In genomic region chr12:124603143-124603542, GRCh38 we compare ENCODE assay signal across 21 cellular contexts. TPM values are rescaled to one million over a fixed set of nuclear protein-coding genes. Genes with fewer than 3 reads are reported as not detected.
DNase-seq lines count a peak whose midpoint lies in the region; ATAC-seq and TF ChIP-seq lines count a peak whose summit lies in the region.
"Had no signal": no experiment of that assay in that cellular context is flagged by ENCODE, and none has a peak within 500 bp of the region (broad histone marks: within the 10 kb centered on the region; RNA-seq: fewer than 3 reads in every experiment).

No MANE protein-coding gene starts in this region.

- H3K9me3 Mint-ChIP-seq in stimulated activated memory B cell treated with anti-CD40 and anti-IgM and Interleukin-4, amounts not matched to agents 10 μg/mL and 1 μg/mL and 100 μg/mL, for 72 hours, result peaks cover 2% of the 10 kb centered on the region
- H3K9me3 Mint-ChIP-seq in activated naive CD8-positive, alpha-beta T cell treated with anti-CD3 and anti-CD28 coated beads, Interleukin-2, amount 50 U/mL, for 24 hours, result no peaks in the 10 kb centered on the region
- H3K9me3 Mint-ChIP-seq: natural killer cell had no signal

- peak overlapping the region; percentile 74 for H2AK9ac ChIP-seq in IMR-90 (replicated peaks; ENCODE audit: low read depth, low read length, poor library complexity)

- H4K5ac ChIP-seq in IMR-90 (ENCODE audit: low read depth, low read length), result no peak overlapping the region

- no peaks in the 10 kb centered on the region for H3K36me3 ChIP-seq in IMR-90 (ENCODE audit: control insufficient read depth, insufficient read depth, low read length)
- H3K36me3 ChIP-seq: adrenal gland, thyroid gland, WERI-Rb-1 had no signal

- no peak overlapping the region for H2BK5ac ChIP-seq in IMR-90 (ENCODE audit: low read depth, low read length, poor library complexity, severe bottlenecking)

- no peak overlapping the region for H3K27ac ChIP-seq in IMR-90 (ENCODE audit: insufficient read depth, low read length)
- H3K27ac ChIP-seq: thyroid gland, WERI-Rb-1 had no signal

- dilution Hi-C loops in IMR-90 (cut with HindIII; ENCODE audit: low sequenced_read_pairs, unreplicated experiment), result no loop called here

- no peak for TF ChIP-seq CTCF in IMR-90 (conservative IDR thresholded peaks at IDR 0.05; ENCODE audit: low read depth, low read length)

- H2AK5ac ChIP-seq in IMR-90 (ENCODE audit: low read depth, low read length), result no peak overlapping the region

- H3K14ac ChIP-seq in IMR-90 (replicated peaks; ENCODE audit: low read depth, low read length), result no peak overlapping the region

- H3K56ac ChIP-seq in IMR-90 (ENCODE audit: extremely low read depth, insufficient read depth, low read length), result no peak overlapping the region

- H4K20me1 ChIP-seq in IMR-90 (ENCODE audit: insufficient read depth, low read length), result no peaks in the 10 kb centered on the region

- BruUV-seq in IMR-90 (replicated peaks; lab: Mats Ljungman, UMichigan), result no TSS peak

- WGBS in IMR-90 (ENCODE audit: extremely low coverage in 2 of 2, insufficient read length in 1 of 2), 2 experiments, result 49% methylated on average over 4 of the region's 9 CpGs; no CpG with 5 or more reads in 1 of the 2 experiments

- no peak overlapping the region for H4K91ac ChIP-seq in IMR-90 (ENCODE audit: insufficient read depth, low read depth, low read length)

- H3K27me3 ChIP-seq in IMR-90 (ENCODE audit: control insufficient read depth, insufficient read depth, low read length), result no peaks in the 10 kb centered on the region; the same call in 1 of the 2 replicates
- H3K27me3 ChIP-seq: adrenal gland, thyroid gland had no signal

- no peaks in the 10 kb centered on the region for H3K9me1 ChIP-seq in IMR-90 (ENCODE audit: insufficient read depth, low read length)

- no peak overlapping the region for H3K4me3 Mint-ChIP-seq in stimulated activated memory B cell treated with anti-CD40 and anti-IgM and Interleukin-4, amounts not matched to agents 10 μg/mL and 1 μg/mL and 100 μg/mL, for 72 hours
- no peak overlapping the region for H3K4me3 Mint-ChIP-seq in activated naive CD8-positive, alpha-beta T cell treated with anti-CD3 and anti-CD28 coated beads, Interleukin-2, amount 50 U/mL, for 24 hours
- H3K4me3 Mint-ChIP-seq: natural killer cell, T-helper 17 cell had no signal

- H2BK15ac ChIP-seq in IMR-90 (ENCODE audit: low read depth, low read length), result no peak overlapping the region

- no peak overlapping the region for H2BK120ac ChIP-seq in IMR-90 (ENCODE audit: low read depth, low read length)

- no peaks in the 10 kb centered on the region for H3K79me1 ChIP-seq in IMR-90 (ENCODE audit: low read depth in 1 of 2, low read length in 2 of 2)

- H2AFZ ChIP-seq in IMR-90 (replicated peaks; ENCODE audit: low read length, poor library complexity), result peak overlapping the region; percentile 46

- no peaks in the 10 kb centered on the region for H3K36me3 Mint-ChIP-seq in stimulated activated memory B cell treated with anti-CD40 and anti-IgM and Interleukin-4, amounts not matched to agents 10 μg/mL and 1 μg/mL and 100 μg/mL, for 72 hours
- peaks cover 1% of the 10 kb centered on the region for H3K36me3 Mint-ChIP-seq in activated naive CD8-positive, alpha-beta T cell treated with anti-CD3 and anti-CD28 coated beads, Interleukin-2, amount 50 U/mL, for 24 hours (ENCODE audit: low read depth)
- H3K36me3 Mint-ChIP-seq: natural killer cell had no signal

- no peaks in the 10 kb centered on the region; the same call in 1 of the 2 replicates for H3K4me1 ChIP-seq in IMR-90 (ENCODE audit: control insufficient read depth, insufficient read depth, low read length)
- H3K4me1 ChIP-seq: thyroid gland had no signal

- TF ChIP-seq POLR2A in IMR-90 (IDR thresholded peaks at IDR 0.05; ENCODE audit: low read depth, low read length), result no peak

- DNase-seq in IMR-90, result no peak
- DNase-seq in SK-N-DZ (ENCODE audit: low spot score), result peak; percentile 90
- no peak for DNase-seq in left lobe of liver (ENCODE audit: low spot score)
- no peak for DNase-seq in activated CD4-positive, alpha-beta T cell treated with anti-CD3 and anti-CD28 coated beads for 4 hours
- DNase-seq in activated naive CD8-positive, alpha-beta T cell treated with anti-CD3 and anti-CD28 coated beads, Interleukin-2, amount 50 U/mL, for 24 hours, result no peak
- no peak for DNase-seq in NAMALWA (ENCODE audit: low spot score)
- DNase-seq: activated CD4-positive, alpha-beta T cell treated with anti-CD3 and anti-CD28 coated beads, Interleukin-2, amount 50 U/mL, for 4 hours; activated effector memory CD4-positive, alpha-beta T cell treated with anti-CD3 and anti-CD28 coated beads, Interleukin-2, amount 50 U/mL, for 16 hours; COR-L47; dermis blood vessel endothelial cell; EL; natural killer cell; OCI-M1; stimulated activated CD4-positive, alpha-beta T cell treated with anti-CD3 and anti-CD28 coated beads, Interleukin-2, amount 100 ng/mL, for 24 hours; stimulated activated naive CD4-positive, alpha-beta T cell; T-helper 17 cell; thyroid gland; WERI-Rb-1 had no signal

- H3K23ac ChIP-seq in IMR-90 (ENCODE audit: low read depth, low read length), result no peak overlapping the region

- no peak overlapping the region for H4K8ac ChIP-seq in IMR-90 (ENCODE audit: low read depth in 2 of 2, low read length in 2 of 2)

- ATAC-seq in IMR-90 (ENCODE audit: low read depth) (no peak), left lobe of liver (peak; percentile 28)
- ATAC-seq in stimulated activated memory B cell treated with anti-CD40 and anti-IgM and Interleukin-4, amounts not matched to agents 10 μg/mL and 1 μg/mL and 100 μg/mL, for 72 hours, result no peak
- ATAC-seq in activated naive CD8-positive, alpha-beta T cell treated with anti-CD3 and anti-CD28 coated beads, Interleukin-2, amount 50 U/mL, for 24 hours, result no peak
- ATAC-seq: HCT116, natural killer cell, T-helper 17 cell had no signal

- H2BK20ac ChIP-seq in IMR-90 (ENCODE audit: low read depth, low read length), result no peak overlapping the region

- CTCF ChIA-PET in IMR-90 (lab: Yijun Ruan, JAX), result interaction anchor here (0.6 kb wide), 1 partner anchor 106 kb away, joined by 3 read pairs; no protein-coding TSS in a partner anchor

- H3K27me3 Mint-ChIP-seq in stimulated activated memory B cell treated with anti-CD40 and anti-IgM and Interleukin-4, amounts not matched to agents 10 μg/mL and 1 μg/mL and 100 μg/mL, for 72 hours, result peaks cover 7% of the 10 kb centered on the region
- H3K27me3 Mint-ChIP-seq in activated naive CD8-positive, alpha-beta T cell treated with anti-CD3 and anti-CD28 coated beads, Interleukin-2, amount 50 U/mL, for 24 hours, result peaks cover 14% of the 10 kb centered on the region

- peak overlapping the region; percentile 14 for H3K27ac Mint-ChIP-seq in stimulated activated memory B cell treated with anti-CD40 and anti-IgM and Interleukin-4, amounts not matched to agents 10 μg/mL and 1 μg/mL and 100 μg/mL, for 72 hours
- no peak overlapping the region for H3K27ac Mint-ChIP-seq in activated naive CD8-positive, alpha-beta T cell treated with anti-CD3 and anti-CD28 coated beads, Interleukin-2, amount 50 U/mL, for 24 hours
- H3K27ac Mint-ChIP-seq: natural killer cell, T-helper 17 cell had no signal

- H3K4me3 ChIP-seq in IMR-90 (ENCODE audit: insufficient read depth, low read depth, low read length), result no peak overlapping the region
- H3K4me3 ChIP-seq: adrenal gland, thyroid gland had no signal

- POLR2A ChIA-PET in IMR-90 (lab: Charles Lee; ENCODE audit: unreplicated experiment), result no interaction called here

- no peak overlapping the region; the same call in 1 of the 2 replicates for H3K18ac ChIP-seq in IMR-90 (ENCODE audit: low read depth, low read length)

- intact Hi-C loops in IMR-90 (cut with micrococcal nuclease), result no loop called here

- TF ChIP-seq RAD21 in IMR-90 (IDR thresholded peaks at IDR 0.05; ENCODE audit: low read length), result no peak

- no peak overlapping the region for H3K9ac ChIP-seq in IMR-90 (ENCODE audit: low read depth, low read length)

- H3K4ac ChIP-seq in IMR-90 (ENCODE audit: low read depth, low read length), result no peak overlapping the region

- H3K4me1 Mint-ChIP-seq in stimulated activated memory B cell treated with anti-CD40 and anti-IgM and Interleukin-4, amounts not matched to agents 10 μg/mL and 1 μg/mL and 100 μg/mL, for 72 hours, result peaks cover 2% of the 10 kb centered on the region
- H3K4me1 Mint-ChIP-seq in activated naive CD8-positive, alpha-beta T cell treated with anti-CD3 and anti-CD28 coated beads, Interleukin-2, amount 50 U/mL, for 24 hours, result peaks cover 10% of the 10 kb centered on the region
- H3K4me1 Mint-ChIP-seq: natural killer cell had no signal

- in situ Hi-C loops in IMR-90 (cut with MboI; ENCODE audit: low sequenced_read_pairs), result no loop called here

- H3K9me3 ChIP-seq in IMR-90 (ENCODE audit: control insufficient read depth, insufficient read depth, low read length), result peaks cover 10% of the 10 kb centered on the region
- H3K9me3 ChIP-seq: adrenal gland, thyroid gland had no signal

- H3K4me2 ChIP-seq in IMR-90 (ENCODE audit: low read depth, low read length), result no peak overlapping the region

TF ChIP-seq in IMR-90, 13 proteins besides CTCF, POLR2A, EP300 and RAD21:
- TF ChIP-seq NFE2L2 (IDR thresholded peaks at IDR 0.05; ENCODE audit: low read depth, low read length) (no peak), BHLHE40 (IDR thresholded peaks at IDR 0.05; ENCODE audit: low read depth, low read length) (no peak), MAFK (IDR thresholded peaks at IDR 0.05; ENCODE audit: low read depth, low read length) (no peak), SMC3 (IDR thresholded peaks at IDR 0.05; ENCODE audit: low read depth, low read length) (no peak), MAZ (IDR thresholded peaks at IDR 0.05; ENCODE audit: borderline replicate concordance, low read depth, low read length) (no peak), FOS (IDR thresholded peaks at IDR 0.05; ENCODE audit: low read depth, low read length) (no peak), ELK1 (IDR thresholded peaks at IDR 0.05; ENCODE audit: borderline replicate concordance, low read depth, low read length) (no peak)
TF ChIP-seq in IMR-90: peak in this region for 0.

RNA-seq across cellular contexts. Expression of gene NCOR2, which starts 35.7 kb away (rescaled TPM):
- total RNA-seq in IMR-90 (2012; rRNA removed), result 12.9 and 15.3 TPM in 2 replicates
- 40.8 and 50.2 TPM in 2 replicates for polyA plus RNA-seq in IMR-90 (2012; rRNA removed)
- 55.0 and 56.1 TPM in 2 replicates for polyA plus RNA-seq in IMR-90 (2012; cell fraction: cytosol; rRNA removed)
- 151 and 276 TPM in 2 replicates for polyA plus RNA-seq in IMR-90 (2012; cell fraction: nucleus; rRNA removed; ENCODE audit: low replicate concordance)
- polyA plus RNA-seq in SK-N-DZ (2014; cell fraction: cytosol; rRNA removed), result 11.5 and 13.0 TPM in 2 replicates
- polyA plus RNA-seq in SK-N-DZ (2014; cell fraction: nucleus; rRNA removed), result 19.1 and 41.1 TPM in 2 replicates
- total RNA-seq in left lobe of liver, result 58.3 TPM
